In the genomic region with DNA sequence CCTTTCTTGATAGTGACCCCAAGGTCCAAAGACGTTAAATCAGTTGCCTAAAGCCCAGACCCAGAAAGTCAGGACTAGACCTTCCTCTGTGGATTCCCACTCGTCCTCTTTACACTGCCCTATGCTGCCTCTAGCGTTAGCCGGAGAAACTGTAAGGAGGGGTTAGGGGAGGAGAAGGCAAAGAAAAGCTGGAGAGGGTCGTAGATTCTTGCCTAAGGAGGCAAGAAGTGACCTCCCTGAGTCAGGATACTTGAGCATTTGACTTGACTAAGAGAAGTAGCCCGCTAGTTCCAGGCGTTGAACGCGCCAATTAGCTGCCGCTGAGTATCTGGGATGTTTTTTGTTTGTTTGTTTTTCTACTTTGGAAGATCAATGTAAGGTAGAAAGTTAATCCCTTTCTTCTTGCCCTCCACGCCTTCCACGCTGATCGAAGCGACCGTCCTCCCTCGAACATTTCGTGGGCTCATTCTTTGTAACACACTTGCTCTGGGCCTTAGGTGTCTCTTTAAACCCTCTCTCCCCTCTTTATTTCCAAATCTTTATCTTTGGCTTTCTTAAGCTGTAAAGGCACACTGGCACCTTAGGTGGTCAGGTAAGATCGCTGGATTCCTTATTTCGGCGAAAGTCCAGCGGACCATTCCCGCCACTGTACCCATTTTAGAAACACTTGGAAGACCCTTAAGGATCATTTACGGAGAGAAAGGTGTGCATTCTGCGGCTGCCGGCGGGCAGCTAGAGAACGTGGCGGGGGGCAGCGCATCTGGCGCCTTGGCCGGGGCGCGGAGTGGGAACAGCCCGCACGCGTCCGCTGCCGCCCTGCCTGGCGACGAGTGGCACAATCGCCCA, we compare ENCODE assay signal across 9 cellular contexts. TPM values are rescaled to one million over a fixed set of nuclear protein-coding genes. Genes with fewer than 3 reads are reported as not detected.
A peak's percentile ranks its signal among the peaks of the same experiment; 100 is the strongest.
DNase-seq lines count a peak whose midpoint lies in the region; ATAC-seq, FAIRE-seq and TF ChIP-seq lines count a peak whose summit lies in the region.
"Had no signal": no experiment of that assay in that cellular context is flagged by ENCODE, and none has a peak within 500 bp of the region (broad histone marks: within the 10 kb centered on the region; RNA-seq: fewer than 3 reads in every experiment).

No MANE protein-coding gene starts in this region.

- FAIRE-seq in astrocyte (lab: Jason Lieb, UNC), result no peak
- FAIRE-seq: endometrium had no signal

- H3K27me3 ChIP-seq in DND-41 (ENCODE audit: insufficient read depth, low read length, poor library complexity), result peaks cover 43% of the 10 kb centered on the region
- no peaks in the 10 kb centered on the region for H3K27me3 ChIP-seq in astrocyte (ENCODE audit: insufficient read depth, low read length)
- H3K27me3 ChIP-seq in hepatocyte, result no peaks in the 10 kb centered on the region

- H3K4me3 ChIP-seq in DND-41 (ENCODE audit: low read depth in 1 of 2, low read length in 2 of 2), result no peak overlapping the region
- peak overlapping the region; percentile 79 for H3K4me3 ChIP-seq in astrocyte (ENCODE audit: insufficient read depth, low read depth, low read length)
- H3K4me3 ChIP-seq in hepatocyte, result peak overlapping the region; percentile 39

- H3K9me3 ChIP-seq in DND-41 (ENCODE audit: insufficient read depth, low read length, severe bottlenecking) (no peaks in the 10 kb centered on the region), astrocyte (ENCODE audit: insufficient read depth, low read depth, low read length) (no peaks in the 10 kb centered on the region), hepatocyte (ENCODE audit: low read depth) (no peaks in the 10 kb centered on the region)

- peaks cover 27% of the 10 kb centered on the region for H3K4me1 Mint-ChIP-seq in astrocyte (ENCODE audit: low read depth, unreplicated experiment)
- peaks cover 15% of the 10 kb centered on the region for H3K4me1 Mint-ChIP-seq in progenitor cell of endocrine pancreas (ENCODE audit: low read depth)

- H3K27me3 Mint-ChIP-seq in astrocyte (ENCODE audit: low read depth, unreplicated experiment) (no peaks in the 10 kb centered on the region), progenitor cell of endocrine pancreas (peaks cover 4% of the 10 kb centered on the region)

- peak overlapping the region; percentile 99 for H3K4me3 Mint-ChIP-seq in astrocyte (ENCODE audit: unreplicated experiment)
- peak overlapping the region; percentile 87 for H3K4me3 Mint-ChIP-seq in progenitor cell of endocrine pancreas (ENCODE audit: low read depth)

- DNase-seq in DND-41 (peak; percentile 42), OCI-M2 (lab: John Stamatoyannopoulos, UW; ENCODE audit: unreplicated experiment) (peak; percentile 15), astrocyte (ENCODE audit: low read depth) (peak; percentile 44), hepatocyte (ENCODE audit: low spot score) (peak; percentile 65), progenitor cell of endocrine pancreas (ENCODE audit: low spot score, unreplicated experiment) (peak; percentile 38)
- DNase-seq in NK-92 treated with Interleukin-12 subunit alpha and Interleukin-12 subunit beta, amount 100 ng/mL, for 24 hours (lab: John Stamatoyannopoulos, UW), result no peak

- H2AFZ ChIP-seq in DND-41 (ENCODE audit: low read depth, low read length), result no peak overlapping the region
- peak overlapping the region; percentile 75 for H2AFZ ChIP-seq in astrocyte (ENCODE audit: low read depth, low read length)
- H2AFZ ChIP-seq in hepatocyte, result peak overlapping the region; percentile 90

- no peak overlapping the region for H3K4me2 ChIP-seq in DND-41 (ENCODE audit: insufficient read depth, low read length)
- peak overlapping the region; percentile 87 for H3K4me2 ChIP-seq in astrocyte (ENCODE audit: low read length)
- H3K4me2 ChIP-seq in hepatocyte, result peak overlapping the region; percentile 97

- H3K4me1 ChIP-seq in DND-41 (ENCODE audit: insufficient read depth, low read length) (peaks cover 28% of the 10 kb centered on the region), astrocyte (ENCODE audit: insufficient read depth, low read length) (peaks cover 13% of the 10 kb centered on the region), hepatocyte (ENCODE audit: insufficient read depth) (no peaks in the 10 kb centered on the region)

- H3K36me3 Mint-ChIP-seq in astrocyte (ENCODE audit: low read depth, unreplicated experiment) (no peaks in the 10 kb centered on the region), progenitor cell of endocrine pancreas (ENCODE audit: insufficient read depth) (no peaks in the 10 kb centered on the region)

- H3K9me3 Mint-ChIP-seq in astrocyte (ENCODE audit: unreplicated experiment) (no peaks in the 10 kb centered on the region), progenitor cell of endocrine pancreas (ENCODE audit: low read depth) (no peaks in the 10 kb centered on the region)

- H3K27ac Mint-ChIP-seq in astrocyte (ENCODE audit: unreplicated experiment), result peak overlapping the region; percentile 77
- peak overlapping the region; percentile 4 for H3K27ac Mint-ChIP-seq in progenitor cell of endocrine pancreas

- H3K9me2 ChIP-seq in hepatocyte (replicated peaks; ENCODE audit: insufficient read depth), result no peaks in the 10 kb centered on the region

- ATAC-seq in DND-41 (ENCODE audit: insufficient read depth, low read depth) (peak; percentile 70), GM19467 (IDR thresholded peaks at IDR 0.05; ENCODE audit: unreplicated experiment) (peak; percentile 42), HG03571 (IDR thresholded peaks at IDR 0.05; ENCODE audit: unreplicated experiment) (peak; percentile 44)

- H3K79me2 ChIP-seq in DND-41 (ENCODE audit: insufficient read depth, low read length) (no peaks in the 10 kb centered on the region), astrocyte (ENCODE audit: insufficient read depth, low read length) (peaks cover 38% of the 10 kb centered on the region), hepatocyte (no peaks in the 10 kb centered on the region)

- WGBS in hepatocyte (ENCODE audit: low lambda C conversion rate, missing lambda C conversion rate), result under 1% methylated on average over 34 of the region's 41 CpGs

- H4K20me1 ChIP-seq in DND-41 (ENCODE audit: insufficient read depth, low read length) (no peaks in the 10 kb centered on the region), astrocyte (ENCODE audit: insufficient read depth, low read length) (no peaks in the 10 kb centered on the region), hepatocyte (ENCODE audit: insufficient read depth, poor library complexity, severe bottlenecking) (no peaks in the 10 kb centered on the region)

- TF ChIP-seq CTCF in DND-41 (IDR thresholded peaks at IDR 0.05; ENCODE audit: borderline replicate concordance, extremely low read depth, low read length, poor library complexity, severe bottlenecking) (peak; percentile 87), astrocyte (IDR thresholded peaks at IDR 0.05; ENCODE audit: insufficient read depth, low read depth, low read length) (peak; percentile 95), hepatocyte (IDR thresholded peaks at IDR 0.05; ENCODE audit: poor library complexity) (peak; percentile 81), progenitor cell of endocrine pancreas (IDR thresholded peaks at IDR 0.05; ENCODE audit: unreplicated experiment) (peak; percentile 89)

- H3K36me3 ChIP-seq in DND-41 (ENCODE audit: insufficient read depth, low read length), result no peaks in the 10 kb centered on the region
- no peaks in the 10 kb centered on the region for H3K36me3 ChIP-seq in astrocyte (ENCODE audit: insufficient read depth, low read length)
- H3K36me3 ChIP-seq in hepatocyte (replicated peaks; ENCODE audit: insufficient read depth, low read depth), result no peaks in the 10 kb centered on the region

- no peak overlapping the region for H3K27ac ChIP-seq in DND-41 (ENCODE audit: low read length)
- peak overlapping the region; percentile 84 for H3K27ac ChIP-seq in astrocyte (ENCODE audit: low read depth, low read length)
- no peak overlapping the region for H3K27ac ChIP-seq in hepatocyte

- H3K9ac ChIP-seq in DND-41 (ENCODE audit: low read depth, low read length) (no peak overlapping the region), astrocyte (ENCODE audit: low read length) (peak overlapping the region; percentile 98)

RNA-seq across cellular contexts. Expression of gene RGMB, which starts 5.1 kb away (rescaled TPM):
- total RNA-seq in astrocyte (42.8 and 48.7 TPM in 2 replicates), hepatocyte (10.5 and 11.6 TPM in 2 replicates), progenitor cell of endocrine pancreas (20.4 and 24.4 TPM in 2 replicates)
- polyA plus RNA-seq in hepatocyte, result 6.8 and 8.4 TPM in 2 replicates

Comparison
In these comparisons a context has a peak if more than half of its experiments do, and no peak if none do; other contexts are left out.
1. H3K4me3 ChIP-seq: peak in astrocyte (single experiment) and hepatocyte (single experiment); none in DND-41 (0 of 2).
2. Peak in every context shown above with its lines, with median percentiles within 50 percentile points of each other: ATAC-seq and CTCF ChIP-seq.